In genomic region chr2:223957092-223957851, GRCh38 we compare ENCODE assay signal across 8 cellular contexts. TPM values are rescaled to one million over a fixed set of nuclear protein-coding genes. Genes with fewer than 3 reads are reported as not detected.
DNase-seq lines count a peak whose midpoint lies in the region; ATAC-seq and TF ChIP-seq lines count a peak whose summit lies in the region.

MRPL44 (plus strand) TSS chr2:223957463; CDS start chr2:223957473, 10 bp downstream.

- no peaks in the 10 kb centered on the region for H3K9me3 ChIP-seq in right atrium auricular region
- no peaks in the 10 kb centered on the region for H3K9me3 ChIP-seq in uterus

- H3K36me3 ChIP-seq in right atrium auricular region (no peaks in the 10 kb centered on the region), uterus (no peaks in the 10 kb centered on the region)

- H3K27ac ChIP-seq in right atrium auricular region (peak within 1 kb of the TSS; percentile 85), uterus (peak within 1 kb of the TSS; percentile 86 to 95)

- intact Hi-C loops in T-helper 2 cell treated with Interferon-gamma antibody and Interleukin-4, amounts not matched to agents 100 ng/mL and 5 ng/mL, for 36 hours (cut with micrococcal nuclease), result loop anchor here (1.0 to 5.0 kb wide), 10 partner anchors 12 to 975 kb away; partner anchors contain the start of genes AP1S3, CUL3 and WDFY1
- intact Hi-C loops in uterus (cut with DNase I; ENCODE audit: low total_unique reads), result no loop called here

- TF ChIP-seq CTCF in right atrium auricular region (IDR thresholded peaks at IDR 0.05), result peak in 1 of 2 donors; percentile 25
- peak; percentile 3 to 36 (median 20) for TF ChIP-seq CTCF in uterus (IDR thresholded peaks at IDR 0.05)

- TF ChIP-seq POLR2A in uterus (IDR thresholded peaks at IDR 0.05), result peak; percentile 64 to 76

- DNase-seq in NCI-H187 treated with DMSO at 0.1 percent for 48 hours (lab: John Stamatoyannopoulos, UW), result peak; percentile 42
- peak; percentile 74 to 99 (median 95) for DNase-seq in anterior cingulate cortex (lab: John Stamatoyannopoulos, UW)
- peak; percentile 97 for DNase-seq in right atrium auricular region (ENCODE audit: low spot score)
- DNase-seq in pulmonary artery endothelial cell (ENCODE audit: low read depth, low spot score), result peak; percentile 80
- peak; percentile 96 to 98 for DNase-seq in uterus

- H3K27me3 ChIP-seq in right atrium auricular region, result no peaks in the 10 kb centered on the region
- no peaks in the 10 kb centered on the region for H3K27me3 ChIP-seq in uterus

- H3K4me3 ChIP-seq in right atrium auricular region (peak within 1 kb of the TSS; percentile 84 to 85), uterus (peak within 1 kb of the TSS; percentile 91 to 98)

- H3K4me1 ChIP-seq in right atrium auricular region (peaks cover 0 to 50% of the 10 kb centered on the region in 2 donors), uterus (peaks cover 4 to 5% of the 10 kb centered on the region in 2 donors)

- ATAC-seq in GM18498 (IDR thresholded peaks at IDR 0.05; ENCODE audit: unreplicated experiment) (peak; percentile 85), HG02938 (IDR thresholded peaks at IDR 0.05; ENCODE audit: unreplicated experiment) (peak; percentile 88)

RNA-seq across cellular contexts. Expression of gene MRPL44, which starts in this region (rescaled TPM):
- total RNA-seq in T-helper 2 cell treated with Interferon-gamma antibody and Interleukin-4, amounts not matched to agents 100 ng/mL and 5 ng/mL, for 36 hours, result 28.8 and 30.0 TPM in 2 replicates
- total RNA-seq in right atrium auricular region (10 to 100 TPM; 21.8 to 43.7 TPM), pulmonary artery endothelial cell (39.0 and 43.7 TPM in 2 replicates), uterus (10 to 100 TPM in 3 of 4 donors, 1 to 10 TPM in 1; 5.9 to 45.3 (median 13.8) TPM)

Comparison
In these comparisons a context has a peak if more than half of its experiments do, and no peak if none do; other contexts are left out.
1. Peak in every context shown above with its lines: DNase-seq, ATAC-seq, H3K4me3 ChIP-seq and H3K27ac ChIP-seq.
2. DNase-seq: peak in every context shown above with its lines; median percentile 97 in right atrium auricular region; 97 in uterus; 95 in anterior cingulate cortex; 80 in pulmonary artery endothelial cell; 42 in NCI-H187 treated with DMSO at 0.1 percent for 48 hours.